In genomic region chr9:123131258-123131657, GRCh38 we compare ENCODE assay signal across 15 cellular contexts.
DNase-seq lines count a peak whose midpoint lies in the region; ATAC-seq and TF ChIP-seq lines count a peak whose summit lies in the region.
"Had no signal": no experiment of that assay in that cellular context is flagged by ENCODE, and none has a peak within 500 bp of the region (broad histone marks: within the 10 kb centered on the region; RNA-seq: fewer than 3 reads in every experiment).

No MANE protein-coding gene starts in this region.

- no peaks in the 10 kb centered on the region for H3K27me3 Mint-ChIP-seq in activated naive CD8-positive, alpha-beta T cell treated with anti-CD3 and anti-CD28 coated beads, Interleukin-2, amount 50 U/mL, for 24 hours
- H3K27me3 Mint-ChIP-seq: activated CD4-positive, alpha-beta T cell treated with anti-CD3 and anti-CD28 coated beads, Interleukin-2, amount 10 ng/mL, durations not matched to agents 24 days and 14 days had no signal

- H3K36me3 ChIP-seq in HUES48 (ENCODE audit: control insufficient read depth, insufficient read depth, low read length) (peaks cover 77% of the 10 kb centered on the region), left lung (peaks cover 0 to 10% of the 10 kb centered on the region in 2 donors)

- H3K27ac ChIP-seq in HUES48 (ENCODE audit: low read depth, low read length) (peak overlapping the region; percentile 9), left lung (no peak overlapping the region)
- H3K27ac ChIP-seq: BLaER1 treated with 17β-estradiol and CSF1 and Interleukin-3, amounts not matched to agents 10 nM and 100 nM; Peyer's patch had no signal

- H3K4me1 Mint-ChIP-seq in activated naive CD8-positive, alpha-beta T cell treated with anti-CD3 and anti-CD28 coated beads, Interleukin-2, amount 50 U/mL, for 24 hours, result no peaks in the 10 kb centered on the region
- H3K4me1 Mint-ChIP-seq: activated CD4-positive, alpha-beta T cell treated with anti-CD3 and anti-CD28 coated beads, Interleukin-2, amount 10 ng/mL, durations not matched to agents 24 days and 14 days; stimulated activated effector memory CD8-positive, alpha-beta T cell treated with anti-CD3 and anti-CD28 coated beads, Interleukin-12 subunit alpha, Interleukin-12 subunit beta, amount 100 ng/mL, for 72 hours had no signal

- H3K36me3 Mint-ChIP-seq in activated naive CD8-positive, alpha-beta T cell treated with anti-CD3 and anti-CD28 coated beads, Interleukin-2, amount 50 U/mL, for 24 hours (ENCODE audit: low read depth), result peaks cover 10% of the 10 kb centered on the region

- intact Hi-C loops in left lung (cut with DNase I), result no loop called here

- peak; percentile 25 for ATAC-seq in left lung
- ATAC-seq in activated naive CD8-positive, alpha-beta T cell treated with anti-CD3 and anti-CD28 coated beads, Interleukin-2, amount 50 U/mL, for 24 hours, result no peak
- ATAC-seq: stimulated activated effector memory CD8-positive, alpha-beta T cell treated with anti-CD3 and anti-CD28 coated beads, Interleukin-12 subunit alpha, Interleukin-12 subunit beta, amount 100 ng/mL, for 72 hours had no signal

- no peak overlapping the region for H3K9ac ChIP-seq in HUES48 (ENCODE audit: low read depth, low read length)
- H3K9ac ChIP-seq: BLaER1 treated with 17β-estradiol and CSF1 and Interleukin-3, amounts not matched to agents 10 nM and 100 nM had no signal

- TF ChIP-seq CTCF in AG10803 (conservative IDR thresholded peaks at IDR 0.05; ENCODE audit: low read length) (no peak), left lung (IDR thresholded peaks at IDR 0.05) (no peak)

- DNase-seq in AG10803 (ENCODE audit: low read depth), result peak; percentile 80
- DNase-seq in dedifferentiated amniotic fluid mesenchymal stem cell (ENCODE audit: extremely low spot score), result peak; percentile 48
- DNase-seq in left lung, result no peak
- no peak for DNase-seq in NCI-H1092 (lab: John Stamatoyannopoulos, UW)
- no peak for DNase-seq in NCI-H2029 treated with DMSO at 0.1 percent for 48 hours (lab: John Stamatoyannopoulos, UW)
- DNase-seq in HUDEP-2 (lab: John Stamatoyannopoulos, UW; ENCODE audit: unreplicated experiment in 76 of 76), result no peak
- no peak for DNase-seq in activated naive CD8-positive, alpha-beta T cell treated with anti-CD3 and anti-CD28 coated beads, Interleukin-2, amount 50 U/mL, for 24 hours
- DNase-seq: activated CD4-positive, alpha-beta T cell treated with anti-CD3 and anti-CD28 coated beads, Interleukin-2, amount 10 ng/mL, durations not matched to agents 24 days and 14 days; NCI-H1694; NCI-H524; Peyer's patch had no signal

- H3K4me1 ChIP-seq in HUES48 (ENCODE audit: control insufficient read depth, insufficient read depth, low read length) (peaks cover 5% of the 10 kb centered on the region; the same call in 1 of the 2 replicates), left lung (no peaks in the 10 kb centered on the region)
- H3K4me1 ChIP-seq: BLaER1 treated with 17β-estradiol and CSF1 and Interleukin-3, amounts not matched to agents 10 nM and 100 nM; Peyer's patch had no signal

- H3K9me3 ChIP-seq in HUES48 (ENCODE audit: control insufficient read depth, insufficient read depth, low read length), result no peaks in the 10 kb centered on the region
- no peaks in the 10 kb centered on the region for H3K9me3 ChIP-seq in left lung
- H3K9me3 ChIP-seq: BLaER1 treated with 17β-estradiol and CSF1 and Interleukin-3, amounts not matched to agents 10 nM and 100 nM; Peyer's patch had no signal

- H3K27me3 ChIP-seq in HUES48 (ENCODE audit: control insufficient read depth, insufficient read depth, low read length) (no peaks in the 10 kb centered on the region), left lung (no peaks in the 10 kb centered on the region)
- H3K27me3 ChIP-seq: BLaER1 treated with 17β-estradiol and CSF1 and Interleukin-3, amounts not matched to agents 10 nM and 100 nM; Peyer's patch had no signal

- H3K27ac Mint-ChIP-seq in activated naive CD8-positive, alpha-beta T cell treated with anti-CD3 and anti-CD28 coated beads, Interleukin-2, amount 50 U/mL, for 24 hours, result no peak overlapping the region
- H3K27ac Mint-ChIP-seq: activated CD4-positive, alpha-beta T cell treated with anti-CD3 and anti-CD28 coated beads, Interleukin-2, amount 10 ng/mL, durations not matched to agents 24 days and 14 days; stimulated activated effector memory CD8-positive, alpha-beta T cell treated with anti-CD3 and anti-CD28 coated beads, Interleukin-12 subunit alpha, Interleukin-12 subunit beta, amount 100 ng/mL, for 72 hours; T-helper 1 cell treated with Interleukin-12 subunit alpha and Interleukin-12 subunit beta and Interleukin-4 antibody, amounts not matched to agents 30 μg/mL and 1 μg/mL, for 36 hours had no signal

- H3K4me3 Mint-ChIP-seq in activated naive CD8-positive, alpha-beta T cell treated with anti-CD3 and anti-CD28 coated beads, Interleukin-2, amount 50 U/mL, for 24 hours, result no peak overlapping the region
- H3K4me3 Mint-ChIP-seq: activated CD4-positive, alpha-beta T cell treated with anti-CD3 and anti-CD28 coated beads, Interleukin-2, amount 10 ng/mL, durations not matched to agents 24 days and 14 days; stimulated activated effector memory CD8-positive, alpha-beta T cell treated with anti-CD3 and anti-CD28 coated beads, Interleukin-12 subunit alpha, Interleukin-12 subunit beta, amount 100 ng/mL, for 72 hours; T-helper 1 cell treated with Interleukin-12 subunit alpha and Interleukin-12 subunit beta and Interleukin-4 antibody, amounts not matched to agents 30 μg/mL and 1 μg/mL, for 36 hours had no signal

- H3K9me3 Mint-ChIP-seq in activated naive CD8-positive, alpha-beta T cell treated with anti-CD3 and anti-CD28 coated beads, Interleukin-2, amount 50 U/mL, for 24 hours, result no peaks in the 10 kb centered on the region
- H3K9me3 Mint-ChIP-seq: activated CD4-positive, alpha-beta T cell treated with anti-CD3 and anti-CD28 coated beads, Interleukin-2, amount 10 ng/mL, durations not matched to agents 24 days and 14 days; stimulated activated effector memory CD8-positive, alpha-beta T cell treated with anti-CD3 and anti-CD28 coated beads, Interleukin-12 subunit alpha, Interleukin-12 subunit beta, amount 100 ng/mL, for 72 hours; T-helper 1 cell treated with Interleukin-12 subunit alpha and Interleukin-12 subunit beta and Interleukin-4 antibody, amounts not matched to agents 30 μg/mL and 1 μg/mL, for 36 hours had no signal

- H3K4me3 ChIP-seq in AG10803 (ENCODE audit: low read length) (no peak overlapping the region), HUES48 (ENCODE audit: low read depth, low read length) (no peak overlapping the region), left lung (no peak overlapping the region)
- H3K4me3 ChIP-seq: BLaER1 treated with 17β-estradiol and CSF1 and Interleukin-3, amounts not matched to agents 10 nM and 100 nM; Peyer's patch had no signal

Comparison
In these comparisons a context has a peak if more than half of its experiments do, and no peak if none do; other contexts are left out.
1. DNase-seq: peak in AG10803 (single experiment) and dedifferentiated amniotic fluid mesenchymal stem cell (single experiment); none in left lung (0 of 2), NCI-H1092 (single experiment), NCI-H2029 treated with DMSO at 0.1 percent for 48 hours (single experiment), HUDEP-2 (0 of 76) and activated naive CD8-positive, alpha-beta T cell treated with anti-CD3 and anti-CD28 coated beads, Interleukin-2, amount 50 U/mL, for 24 hours (single experiment).